In the genomic region with DNA sequence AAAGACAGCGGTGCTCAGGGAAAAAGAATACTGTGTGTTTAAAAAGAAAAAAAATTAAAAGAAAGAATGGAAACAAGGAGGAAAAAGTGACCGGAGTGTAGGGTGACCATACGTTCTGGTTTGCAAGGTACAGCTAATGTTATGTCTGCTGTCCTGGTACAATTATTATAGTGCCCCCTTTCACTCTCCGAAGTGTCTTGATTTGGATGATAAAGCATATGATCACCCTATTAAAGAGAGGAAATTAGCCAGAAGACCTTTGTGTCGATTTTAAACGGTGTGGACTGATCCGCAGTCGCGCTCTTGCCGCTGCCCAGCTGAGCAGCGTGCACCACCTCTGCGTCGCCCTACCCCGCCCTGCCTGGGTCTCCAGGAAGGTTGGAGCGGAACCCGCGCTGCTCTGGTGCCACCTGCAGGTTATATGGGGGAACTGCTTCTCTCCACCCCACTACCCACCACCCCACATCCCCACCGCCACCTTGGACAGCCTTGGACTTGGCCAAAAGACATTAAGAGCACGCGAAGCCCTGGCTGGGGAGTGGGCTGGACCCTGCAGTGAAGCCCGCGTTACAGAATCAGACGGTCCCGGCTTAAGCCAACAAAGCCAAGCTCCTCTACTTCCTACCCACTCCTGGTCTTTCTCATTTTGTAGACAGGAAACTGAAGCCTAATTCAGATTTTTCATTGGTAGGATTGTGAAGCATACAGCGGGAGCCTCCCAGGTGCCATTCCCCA, we compare ENCODE assay signal across 1 cellular context.
TF ChIP-seq lines count a peak whose summit lies in the region.

No MANE protein-coding gene starts in this region.

TF ChIP-seq in endothelial cell of umbilical vein, 7 proteins besides CTCF, POLR2A, EP300 and RAD21 (continued from another document):
- TF ChIP-seq, protein P1, sequence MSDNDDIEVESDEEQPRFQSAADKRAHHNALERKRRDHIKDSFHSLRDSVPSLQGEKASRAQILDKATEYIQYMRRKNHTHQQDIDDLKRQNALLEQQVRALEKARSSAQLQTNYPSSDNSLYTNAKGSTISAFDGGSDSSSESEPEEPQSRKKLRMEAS (IDR thresholded peaks at IDR 0.05; ENCODE audit: insufficient read depth, insufficient read length): no peak
TF ChIP-seq in endothelial cell of umbilical vein: peak in this region for 0.
